Comparison of ENCODE assay signal across 28 cellular contexts in genomic region chr17:54117452-54117851, GRCh38.
"Had no signal": no experiment of that assay in that cellular context is flagged by ENCODE, and none has a peak within 500 bp of the region (broad histone marks: within the 10 kb centered on the region; RNA-seq: fewer than 3 reads in every experiment).

No MANE protein-coding gene starts in this region.

- ATAC-seq: activated CD4-positive, alpha-beta T cell treated with anti-CD3 and anti-CD28 coated beads for 36 hours; activated CD8-positive, alpha-beta memory T cell treated with anti-CD3 and anti-CD28 coated beads, Interleukin-2, amount 10 ng/mL, durations not matched to agents 7 days and 5 days; activated CD8-positive, alpha-beta T cell treated with anti-CD3 and anti-CD28 coated beads, Interleukin-2, amount 10 ng/mL, durations not matched to agents 7 days and 5 days; effector memory CD8-positive, alpha-beta T cell; gastroesophageal sphincter; heart right ventricle had no signal

- H3K4me2 ChIP-seq: hepatocyte had no signal

- FAIRE-seq: astrocyte, colon had no signal

- H3K79me2 ChIP-seq: hepatocyte had no signal

- H3K27me3 ChIP-seq: brain microvascular endothelial cell, esophagus squamous epithelium, gastroesophageal sphincter, heart right ventricle, hepatocyte had no signal

- H3K4me3 ChIP-seq: esophagus squamous epithelium, gastroesophageal sphincter, heart right ventricle, hepatocyte had no signal

- H3K27ac ChIP-seq: brain microvascular endothelial cell, epithelial cell of prostate, esophagus squamous epithelium, gastroesophageal sphincter, heart right ventricle, hepatocyte had no signal

- H3K4me1 ChIP-seq: esophagus squamous epithelium, gastroesophageal sphincter, heart right ventricle had no signal

- DNase-seq: activated CD4-positive, alpha-beta memory T cell treated with anti-CD3 and anti-CD28 coated beads for 36 hours; activated CD4-positive, alpha-beta T cell treated with anti-CD3 and anti-CD28 coated beads for 36 hours; activated CD4-positive, alpha-beta T cell treated with anti-CD3 and anti-CD28 coated beads, Interleukin-2, amount 10 ng/mL, durations not matched to agents 24 days and 14 days; activated CD4-positive, CD25-positive, alpha-beta regulatory T cell; activated CD4-positive, CD25-positive, alpha-beta regulatory T cell treated with anti-CD3 and anti-CD28 coated beads, Interleukin-2, amount 50 U/mL, for 72 hours; activated CD8-positive, alpha-beta memory T cell treated with anti-CD3 and anti-CD28 coated beads, Interleukin-2, amount 10 ng/mL, durations not matched to agents 7 days and 5 days; activated CD8-positive, alpha-beta memory T cell treated with anti-CD3 and anti-CD28 coated beads, Interleukin-2, amount 50 U/mL, for 4 hours; activated CD8-positive, alpha-beta T cell treated with anti-CD3 and anti-CD28 coated beads, Interleukin-2, amount 10 ng/mL, durations not matched to agents 7 days and 5 days; activated effector memory CD4-positive, alpha-beta T cell treated with anti-CD3 and anti-CD28 coated beads, Interleukin-2, amount 50 U/mL, for 16 hours; activated naive CD4-positive, alpha-beta T cell treated with anti-CD3 and anti-CD28 coated beads for 36 hours; activated naive CD8-positive, alpha-beta T cell treated with anti-CD3 and anti-CD28 coated beads for 36 hours; activated T-cell treated with anti-CD3 and anti-CD28 coated beads, Interleukin-2, amount 50 U/mL, for 1 hour; activated T-cell treated with anti-CD3 and anti-CD28 coated beads, Interleukin-2, amount 50 U/mL, for 48 hours; brain microvascular endothelial cell; caudate nucleus; cortex of kidney; dermis blood vessel endothelial cell; effector CD4-positive, alpha-beta T cell; effector memory CD8-positive, alpha-beta T cell; esophagus squamous epithelium; foreskin melanocyte; heart right ventricle; T-helper 2 cell had no signal

- H3K36me3 ChIP-seq: brain microvascular endothelial cell, esophagus squamous epithelium, gastroesophageal sphincter, heart right ventricle had no signal

- H2AFZ ChIP-seq: hepatocyte had no signal
